12 cellular contexts compared by ENCODE assay signal in the genomic region with DNA sequence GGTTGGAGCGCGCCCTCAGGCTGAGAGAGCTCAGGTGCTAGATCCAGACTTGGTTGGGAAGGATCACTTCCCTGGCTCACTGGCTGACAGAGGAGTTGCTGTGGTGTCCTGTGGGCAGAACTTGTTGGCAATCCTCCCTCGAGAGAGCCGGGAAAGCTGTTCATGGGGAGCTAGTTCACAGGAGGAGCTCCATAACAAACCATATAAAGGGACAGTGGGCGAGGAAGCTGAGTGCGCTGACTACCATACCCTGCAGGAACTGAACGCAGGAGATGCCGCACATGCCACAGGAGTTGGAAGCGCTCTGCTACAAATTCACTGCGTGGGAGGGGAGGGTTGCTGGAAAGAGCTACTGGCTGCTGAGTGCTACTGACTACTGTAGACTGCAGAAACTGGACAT.
"Had no signal": no experiment of that assay in that cellular context is flagged by ENCODE, and none has a peak within 500 bp of the region (broad histone marks: within the 10 kb centered on the region; RNA-seq: fewer than 3 reads in every experiment).

No MANE protein-coding gene starts in this region.

- DNase-seq: activated B cell treated with CpG ODN at 0.5 μM for 24 hours; activated CD4-positive, alpha-beta T cell treated with anti-CD3 and anti-CD28 coated beads, Interleukin-2, amount 10 ng/mL, durations not matched to agents 24 days and 14 days; activated CD8-positive, alpha-beta memory T cell treated with anti-CD3 and anti-CD28 coated beads, Interleukin-2, amount 50 U/mL, for 48 hours; activated CD8-positive, alpha-beta T cell treated with anti-CD3 and anti-CD28 coated beads, Interleukin-2, amount 10 ng/mL, durations not matched to agents 7 days and 5 days; activated naive CD8-positive, alpha-beta T cell treated with anti-CD3 and anti-CD28 coated beads, Interleukin-2, amount 10 ng/mL, durations not matched to agents 7 days and 5 days; brain microvascular endothelial cell; effector memory CD4-positive, alpha-beta T cell; mesendoderm; sigmoid colon; stimulated activated CD4-positive, alpha-beta T cell treated with anti-CD3 and anti-CD28 coated beads, Interleukin-2, amount 100 ng/mL, for 24 hours; T-helper 2 cell; transverse colon had no signal

- ATAC-seq: activated CD8-positive, alpha-beta T cell treated with anti-CD3 and anti-CD28 coated beads, Interleukin-2, amount 10 ng/mL, durations not matched to agents 7 days and 5 days had no signal

- H3K27me3 ChIP-seq: brain microvascular endothelial cell, sigmoid colon, transverse colon had no signal

- H3K4me3 ChIP-seq: sigmoid colon, transverse colon had no signal

- H3K9me3 ChIP-seq: sigmoid colon, transverse colon had no signal

- H3K27ac ChIP-seq: brain microvascular endothelial cell, sigmoid colon, transverse colon had no signal

- H3K4me1 ChIP-seq: sigmoid colon, transverse colon had no signal

- H3K36me3 ChIP-seq: brain microvascular endothelial cell, sigmoid colon, transverse colon had no signal
